8 cellular contexts compared by ENCODE assay signal in genomic region chr3:46693897-46694235, GRCh38. TPM values are rescaled to one million over a fixed set of nuclear protein-coding genes. Genes with fewer than 3 reads are reported as not detected.
A peak's percentile ranks its signal among the peaks of the same experiment; 100 is the strongest.
DNase-seq lines count a peak whose midpoint lies in the region; ATAC-seq and TF ChIP-seq lines count a peak whose summit lies in the region.

No MANE protein-coding gene starts in this region.

- TF ChIP-seq CTCF in GM06990 (IDR thresholded peaks at IDR 0.05; ENCODE audit: insufficient read depth, low read length, poor library complexity, severe bottlenecking), result no peak

- peaks cover 10 to 40% of the 10 kb centered on the region in 2 donors for H3K4me1 ChIP-seq in esophagus (ENCODE audit: control insufficient read depth in 2 of 2, insufficient read depth in 2 of 2, low read length in 1 of 2)

- peaks cover 7% of the 10 kb centered on the region for H3K27me3 Mint-ChIP-seq in activated CD4-positive, alpha-beta T cell treated with anti-CD3 and anti-CD28 coated beads, Interleukin-2, amount 10 ng/mL, durations not matched to agents 7 days and 5 days

- peak overlapping the region; percentile 45 for H3K4me3 ChIP-seq in GM06990 (replicated peaks; ENCODE audit: low read depth, low read length)
- peak overlapping the region; percentile 50 to 81 for H3K4me3 ChIP-seq in esophagus (ENCODE audit: low read depth in 1 of 2, low read length in 2 of 2)

- H3K36me3 Mint-ChIP-seq in activated CD4-positive, alpha-beta T cell treated with anti-CD3 and anti-CD28 coated beads, Interleukin-2, amount 10 ng/mL, durations not matched to agents 7 days and 5 days (ENCODE audit: low read depth), result no peaks in the 10 kb centered on the region

- peak overlapping the region; percentile 96 to 97 for H3K27ac ChIP-seq in esophagus (ENCODE audit: low read depth in 2 of 2, low read length in 1 of 2)

- H3K4me1 Mint-ChIP-seq in activated CD4-positive, alpha-beta T cell treated with anti-CD3 and anti-CD28 coated beads, Interleukin-2, amount 10 ng/mL, durations not matched to agents 7 days and 5 days, result peaks cover 57% of the 10 kb centered on the region

- 0 out of 2 replicates have a peak, but pooled peaks cover 2% of the 10 kb centered on the region for H3K27me3 ChIP-seq in GM06990 (replicated peaks; ENCODE audit: control insufficient read depth, insufficient read depth, low read length)
- H3K27me3 ChIP-seq in esophagus (ENCODE audit: control insufficient read depth in 1 of 2, insufficient read depth in 2 of 2, low read length in 2 of 2), result no peaks in the 10 kb centered on the region

- peak; percentile 24 for DNase-seq in GM06990 (ENCODE audit: extremely low read depth, insufficient read length)
- DNase-seq in activated CD4-positive, alpha-beta T cell treated with anti-CD3 and anti-CD28 coated beads, Interleukin-2, amount 10 ng/mL, durations not matched to agents 7 days and 5 days, result peak; percentile 41
- peak; percentile 8 for DNase-seq in renal cortical epithelial cell (ENCODE audit: low read depth)
- no peak for DNase-seq in iPS-NIHi11 (ENCODE audit: low spot score)
- DNase-seq in NCI-H1694 (lab: John Stamatoyannopoulos, UW), result no peak

- no peak overlapping the region for H3K27ac Mint-ChIP-seq in activated CD4-positive, alpha-beta T cell treated with anti-CD3 and anti-CD28 coated beads, Interleukin-2, amount 10 ng/mL, durations not matched to agents 7 days and 5 days

- CTCF ChIA-PET in activated CD4-positive, alpha-beta T cell treated with anti-CD3 and anti-CD28 coated beads, Interleukin-2, amount 10 ng/mL, durations not matched to agents 7 days and 5 days (lab: Charles Lee), result interaction anchor here (0.6 to 1.3 kb wide), 3 partner anchors 26 to 152 kb away, joined by 3 read pairs; no protein-coding TSS in a partner anchor

- peak overlapping the region; percentile 44 for H3K4me3 Mint-ChIP-seq in activated CD4-positive, alpha-beta T cell treated with anti-CD3 and anti-CD28 coated beads, Interleukin-2, amount 10 ng/mL, durations not matched to agents 7 days and 5 days

- H3K9me3 ChIP-seq in esophagus (ENCODE audit: control insufficient read depth in 2 of 2, insufficient read depth in 1 of 2, low read depth in 1 of 2, low read length in 1 of 2), result no peaks in the 10 kb centered on the region

- POLR2A ChIA-PET in activated CD4-positive, alpha-beta T cell treated with anti-CD3 and anti-CD28 coated beads, Interleukin-2, amount 10 ng/mL, durations not matched to agents 7 days and 5 days (lab: Charles Lee), result no interaction called here

- H3K36me3 ChIP-seq in GM06990 (ENCODE audit: control insufficient read depth, insufficient read depth, low read length) (no peaks in the 10 kb centered on the region), esophagus (ENCODE audit: control insufficient read depth in 2 of 2, insufficient read depth in 2 of 2, low read length in 1 of 2) (peaks cover 0 to 6% of the 10 kb centered on the region in 2 donors)

- 18 to 21% methylated on average over 30 of the region's 30 CpGs for WGBS in esophagus, 2 donors

- ATAC-seq in GM21423 (IDR thresholded peaks at IDR 0.05; ENCODE audit: unreplicated experiment), result no peak
- no peak for ATAC-seq in HG02798 (IDR thresholded peaks at IDR 0.05; ENCODE audit: poor library complexity, unreplicated experiment)

- no peaks in the 10 kb centered on the region for H3K9me3 Mint-ChIP-seq in activated CD4-positive, alpha-beta T cell treated with anti-CD3 and anti-CD28 coated beads, Interleukin-2, amount 10 ng/mL, durations not matched to agents 7 days and 5 days

RNA-seq across cellular contexts. Expression of gene ALS2CL, which starts 0.4 kb away (rescaled TPM):
- 10 to 100 TPM; 15.5 to 16.6 TPM for total RNA-seq in activated CD4-positive, alpha-beta T cell treated with anti-CD3 and anti-CD28 coated beads, Interleukin-2, amount 10 ng/mL, durations not matched to agents 7 days and 5 days
- polyA plus RNA-seq in esophagus, result 100 to 1,000 TPM in 1 of 2 donors, 10 to 100 TPM in 1; 95.0 to 225 TPM
- 19.0 and 24.8 TPM in 2 replicates for total RNA-seq in renal cortical epithelial cell

RNA-seq across cellular contexts. Expression of gene TMIE, which starts 7.3 kb away (rescaled TPM):
- total RNA-seq in activated CD4-positive, alpha-beta T cell treated with anti-CD3 and anti-CD28 coated beads, Interleukin-2, amount 10 ng/mL, durations not matched to agents 7 days and 5 days, result 1 to 10 TPM; 1.2 to 1.6 TPM
- 1 to 10 TPM; 1.2 to 2.5 TPM for polyA plus RNA-seq in esophagus
- 0.25 and 0.35 TPM in 2 replicates for total RNA-seq in renal cortical epithelial cell

RNA-seq across cellular contexts. Expression of gene PRSS50, which starts 23.8 kb away (rescaled TPM):
- total RNA-seq in activated CD4-positive, alpha-beta T cell treated with anti-CD3 and anti-CD28 coated beads, Interleukin-2, amount 10 ng/mL, durations not matched to agents 7 days and 5 days, result not detected
- under 1 TPM; 0.06 TPM for polyA plus RNA-seq in esophagus
- total RNA-seq in renal cortical epithelial cell, result 0.17 TPM in 1 of 2 replicates, not detected in the other

Comparison
In these comparisons a context has a peak if more than half of its experiments do, and no peak if none do; other contexts are left out.
1. DNase-seq: peak in GM06990 (single experiment), activated CD4-positive, alpha-beta T cell treated with anti-CD3 and anti-CD28 coated beads, Interleukin-2, amount 10 ng/mL, durations not matched to agents 7 days and 5 days (single experiment) and renal cortical epithelial cell (single experiment); none in iPS-NIHi11 (single experiment) and NCI-H1694 (single experiment).